13 cellular contexts compared by ENCODE assay signal in the genomic region with DNA sequence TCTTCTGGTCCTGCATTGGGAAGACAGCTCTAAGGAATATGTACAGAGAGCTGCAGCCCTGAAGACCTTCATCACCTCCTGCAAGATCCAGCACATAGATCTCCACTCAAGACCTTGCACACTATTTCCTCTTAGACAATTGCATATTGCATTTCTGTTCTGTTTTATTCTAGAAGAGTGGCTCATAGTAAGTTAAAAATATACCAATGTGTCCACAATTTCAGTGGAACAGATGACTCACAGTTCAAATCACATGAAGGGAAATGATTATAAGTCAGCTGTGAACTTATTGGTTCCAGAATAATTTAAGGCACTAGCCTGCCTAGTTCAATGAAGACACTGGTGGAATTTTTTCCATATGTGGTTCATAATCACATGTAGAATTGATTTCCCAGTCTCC. TPM values are rescaled to one million over a fixed set of nuclear protein-coding genes. Genes with fewer than 3 reads are reported as not detected.
DNase-seq lines count a peak whose midpoint lies in the region; ATAC-seq and TF ChIP-seq lines count a peak whose summit lies in the region.
"Had no signal": no experiment of that assay in that cellular context is flagged by ENCODE, and none has a peak within 500 bp of the region (broad histone marks: within the 10 kb centered on the region; RNA-seq: fewer than 3 reads in every experiment).

No MANE protein-coding gene starts in this region.

- TF ChIP-seq CTCF in cardiac fibroblast (IDR thresholded peaks at IDR 0.05; ENCODE audit: low read depth, low read length): no peak

- no peak overlapping the region for H3K4me3 Mint-ChIP-seq in natural killer cell treated with Interleukin-12 subunit alpha and Interleukin-12 subunit beta and Interleukin-15 and Interleukin-18, amount 100 ng/mL, for 72 hours

- no peaks in the 10 kb centered on the region for H3K9me3 Mint-ChIP-seq in natural killer cell treated with Interleukin-12 subunit alpha and Interleukin-12 subunit beta and Interleukin-15 and Interleukin-18, amount 100 ng/mL, for 72 hours

- peaks cover 3 to 16% of the 10 kb centered on the region in 2 donors for H3K27me3 Mint-ChIP-seq in natural killer cell treated with Interleukin-12 subunit alpha and Interleukin-12 subunit beta and Interleukin-15 and Interleukin-18, amount 100 ng/mL, for 72 hours

- H3K27ac Mint-ChIP-seq in natural killer cell treated with Interleukin-12 subunit alpha and Interleukin-12 subunit beta and Interleukin-15 and Interleukin-18, amount 100 ng/mL, for 72 hours: no peak overlapping the region

- DNase-seq in Ammon's horn (ENCODE audit: low spot score) (peak; percentile 25), HT1080 (ENCODE audit: low read depth) (peak; percentile 62), cardiac fibroblast (ENCODE audit: low read depth in 2 of 2) (peak; percentile 54 to 73), iris pigment epithelial cell (ENCODE audit: low read depth) (peak; percentile 76), NCI-H2081 treated with DMSO at 0.1 percent for 48 hours (lab: John Stamatoyannopoulos, UW) (no peak), SK-N-DZ (ENCODE audit: low spot score) (no peak), OCI-M2 (lab: John Stamatoyannopoulos, UW; ENCODE audit: unreplicated experiment) (no peak)
- DNase-seq in natural killer cell treated with Interleukin-12 subunit alpha and Interleukin-12 subunit beta and Interleukin-15 and Interleukin-18, amount 100 ng/mL, for 72 hours (ENCODE audit: low spot score): no peak
- DNase-seq: activated T-cell treated with anti-CD3 and anti-CD28 coated beads for 4 hours, mammary epithelial cell, stomach had no signal

- ATAC-seq in natural killer cell treated with Interleukin-12 subunit alpha and Interleukin-12 subunit beta and Interleukin-15 and Interleukin-18, amount 100 ng/mL, for 72 hours: no peak
- ATAC-seq: HCT116 had no signal

- H3K36me3 Mint-ChIP-seq in natural killer cell treated with Interleukin-12 subunit alpha and Interleukin-12 subunit beta and Interleukin-15 and Interleukin-18, amount 100 ng/mL, for 72 hours: no peaks in the 10 kb centered on the region

- no peak overlapping the region for H3K4me3 ChIP-seq in cardiac fibroblast (replicated peaks in 1 of 2; ENCODE audit: low read depth in 2 of 2, low read length in 2 of 2)
- H3K4me3 ChIP-seq: skin epidermis, stomach had no signal

- H3K4me1 Mint-ChIP-seq in natural killer cell treated with Interleukin-12 subunit alpha and Interleukin-12 subunit beta and Interleukin-15 and Interleukin-18, amount 100 ng/mL, for 72 hours (ENCODE audit: low read depth in 2 of 2): no peaks in the 10 kb centered on the region

RNA-seq across cellular contexts. Expression of gene AK5, which starts 10.0 kb away (rescaled TPM):
- 6.3 and 14.9 TPM in 2 replicates for total RNA-seq in HT1080 (2014; rRNA removed; shearing (Covaris generic))
- 2.2 and 3.5 TPM in 2 replicates for polyA plus RNA-seq in HT1080 (2015; cell fraction: cytosol; rRNA removed)
- 2.7 and 4.7 TPM in 2 replicates for polyA plus RNA-seq in HT1080 (2015; cell fraction: nucleus; rRNA removed)
- total RNA-seq in natural killer cell treated with Interleukin-12 subunit alpha and Interleukin-12 subunit beta and Interleukin-15 and Interleukin-18, amount 100 ng/mL, for 72 hours: 1 to 10 TPM in 1 of 2 donors, not detected in 1; 1.2 TPM
- polyA plus RNA-seq in SK-N-DZ (2014; cell fraction: cytosol; rRNA removed): 17.6 and 18.4 TPM in 2 replicates
- 11.7 and 13.7 TPM in 2 replicates for polyA plus RNA-seq in SK-N-DZ (2014; cell fraction: nucleus; rRNA removed)

RNA-seq across cellular contexts. Expression of gene PIGK, which starts 52.6 kb away (rescaled TPM):
- total RNA-seq in HT1080 (2014; rRNA removed; shearing (Covaris generic)): 27.1 and 33.9 TPM in 2 replicates
- 27.4 and 28.0 TPM in 2 replicates for polyA plus RNA-seq in HT1080 (2015; cell fraction: cytosol; rRNA removed)
- 58.4 and 59.6 TPM in 2 replicates for polyA plus RNA-seq in HT1080 (2015; cell fraction: nucleus; rRNA removed)
- 10 to 100 TPM; 14.2 to 21.9 TPM for total RNA-seq in natural killer cell treated with Interleukin-12 subunit alpha and Interleukin-12 subunit beta and Interleukin-15 and Interleukin-18, amount 100 ng/mL, for 72 hours
- polyA plus RNA-seq in SK-N-DZ (2014; cell fraction: cytosol; rRNA removed): 18.4 and 20.6 TPM in 2 replicates
- polyA plus RNA-seq in SK-N-DZ (2014; cell fraction: nucleus; rRNA removed): 7.5 and 8.0 TPM in 2 replicates

Comparison
In these comparisons a context has a peak if more than half of its experiments do, and no peak if none do; other contexts are left out.
1. DNase-seq: peak in Ammon's horn (single experiment), HT1080 (single experiment), cardiac fibroblast (2 of 2) and iris pigment epithelial cell (single experiment); none in natural killer cell treated with Interleukin-12 subunit alpha and Interleukin-12 subunit beta and Interleukin-15 and Interleukin-18, amount 100 ng/mL, for 72 hours (single experiment), NCI-H2081 treated with DMSO at 0.1 percent for 48 hours (single experiment), SK-N-DZ (single experiment) and OCI-M2 (single experiment).